Comparison of ENCODE assay signal across 11 cellular contexts in genomic region chr9:88651682-88652633, GRCh38.
DNase-seq lines count a peak whose midpoint lies in the region; ATAC-seq, FAIRE-seq and TF ChIP-seq lines count a peak whose summit lies in the region.
"Had no signal": no experiment of that assay in that cellular context is flagged by ENCODE, and none has a peak within 500 bp of the region (broad histone marks: within the 10 kb centered on the region; RNA-seq: fewer than 3 reads in every experiment).

No MANE protein-coding gene starts in this region.

- ATAC-seq in GM18505 (IDR thresholded peaks at IDR 0.05; ENCODE audit: unreplicated experiment), result no peak
- ATAC-seq in activated T-cell treated with anti-CD3 and anti-CD28 coated beads, Interleukin-2, amount 50 U/mL, for 4 hours, result no peak

- DNase-seq in H54 (ENCODE audit: insufficient read length, low spot score), result peak; percentile 90
- peak; percentile 95 for DNase-seq in astrocyte of the spinal cord (ENCODE audit: low read depth, low spot score)
- DNase-seq in hippocampal formation (lab: John Stamatoyannopoulos, UW), result peak; percentile 20 to 48
- peak; percentile 51 for DNase-seq in stomach
- DNase-seq in stimulated activated naive CD4-positive, alpha-beta T cell (lab: John Stamatoyannopoulos, UW), result no peak
- no peak for DNase-seq in NCI-H2081 treated with DMSO at 0.1 percent for 48 hours (lab: John Stamatoyannopoulos, UW)
- no peak for DNase-seq in activated T-cell treated with anti-CD3 and anti-CD28 coated beads, Interleukin-2, amount 50 U/mL, for 4 hours
- DNase-seq: activated CD4-positive, alpha-beta T cell treated with anti-CD3 and anti-CD28 coated beads, Interleukin-2, amount 50 U/mL, for 4 hours; stimulated activated naive CD4-positive, alpha-beta T cell treated with Interleukin-2 at 50 U/mL for 16 hours had no signal

- H3K9me3 Mint-ChIP-seq in activated T-cell treated with anti-CD3 and anti-CD28 coated beads, Interleukin-2, amount 50 U/mL, for 4 hours, result no peaks in the 10 kb centered on the region

- TF ChIP-seq EP300 in stomach (IDR thresholded peaks at IDR 0.05), result no peak

- H3K4me1 ChIP-seq in stomach, result peaks cover 0 to 11% (median 0%) of the 10 kb centered on the region in 4 donors

- H3K36me3 Mint-ChIP-seq in activated T-cell treated with anti-CD3 and anti-CD28 coated beads, Interleukin-2, amount 50 U/mL, for 4 hours (ENCODE audit: insufficient read depth), result no peaks in the 10 kb centered on the region

- in situ Hi-C loops in astrocyte of the spinal cord (cut with HindIII; ENCODE audit: low sequenced_read_pairs), result no loop called here

- WGBS in stomach, 5 donors, result 53 to 77% (median 61%) methylated on average over 10 of the region's 10 CpGs

- H3K27me3 ChIP-seq in stomach, result no peaks in the 10 kb centered on the region

- TF ChIP-seq CTCF in astrocyte of the spinal cord (IDR thresholded peaks at IDR 0.05; ENCODE audit: low read depth, low read length) (peak; percentile 43), stomach (IDR thresholded peaks at IDR 0.05) (no peak)

- H3K9me3 ChIP-seq in stomach, result no peaks in the 10 kb centered on the region

- TF ChIP-seq POLR2A in H54 (IDR thresholded peaks at IDR 0.05; ENCODE audit: low read depth, low read length), result no peak
- no peak for TF ChIP-seq POLR2A in stomach (IDR thresholded peaks at IDR 0.05)
- no peak for TF ChIP-seq POLR2A in GM18505 (IDR thresholded peaks at IDR 0.05; ENCODE audit: borderline replicate concordance, extremely low read depth, insufficient read depth, insufficient read length)

- H3K4me1 Mint-ChIP-seq in activated T-cell treated with anti-CD3 and anti-CD28 coated beads, Interleukin-2, amount 50 U/mL, for 4 hours (ENCODE audit: low read depth), result no peaks in the 10 kb centered on the region

- H3K27me3 Mint-ChIP-seq in activated T-cell treated with anti-CD3 and anti-CD28 coated beads, Interleukin-2, amount 50 U/mL, for 4 hours (ENCODE audit: low read depth), result no peaks in the 10 kb centered on the region

- intact Hi-C loops in stomach (cut with DNase I; ENCODE audit: low total_unique reads), result no loop called here

- no peak overlapping the region for H3K4me3 Mint-ChIP-seq in activated T-cell treated with anti-CD3 and anti-CD28 coated beads, Interleukin-2, amount 50 U/mL, for 4 hours

- H3K27ac ChIP-seq in stomach, result peak overlapping the region in 3 of 5 donors; percentile 45 to 71 (median 57)

- peak; percentile 99 for FAIRE-seq in H54 (lab: Jason Lieb, UNC)
- FAIRE-seq: islet of Langerhans had no signal

- no peaks in the 10 kb centered on the region for H3K36me3 ChIP-seq in stomach

- no peak overlapping the region for H3K4me3 ChIP-seq in astrocyte of the spinal cord (ENCODE audit: low read depth, low read length)
- no peak overlapping the region for H3K4me3 ChIP-seq in stomach

Comparison
In these comparisons a context has a peak if more than half of its experiments do, and no peak if none do; other contexts are left out.
1. DNase-seq: peak in H54 (single experiment), astrocyte of the spinal cord (single experiment), hippocampal formation (2 of 2) and stomach (single experiment); none in stimulated activated naive CD4-positive, alpha-beta T cell (0 of 6), NCI-H2081 treated with DMSO at 0.1 percent for 48 hours (single experiment) and activated T-cell treated with anti-CD3 and anti-CD28 coated beads, Interleukin-2, amount 50 U/mL, for 4 hours (single experiment).